1 cellular context compared by ENCODE assay signal in genomic region chr9:94950040-94950732, GRCh38.
TF ChIP-seq lines count a peak whose summit lies in the region.

No MANE protein-coding gene starts in this region.

TF ChIP-seq in GM23338, 12 proteins besides CTCF, POLR2A, EP300 and RAD21 (continued from another document):
- TF ChIP-seq ZNF462 (CRISPR knock-in tag; IDR thresholded peaks at IDR 0.05) (no peak), EZH2phosphoT487 (IDR thresholded peaks at IDR 0.05; ENCODE audit: unreplicated experiment) (no peak), NANOG (IDR thresholded peaks at IDR 0.05; ENCODE audit: borderline replicate concordance) (no peak), REST (IDR thresholded peaks at IDR 0.05; ENCODE audit: unreplicated experiment) (no peak), POLR2AphosphoS5 (IDR thresholded peaks at IDR 0.05; ENCODE audit: low read depth) (no peak), ETS1 (IDR thresholded peaks at IDR 0.05) (no peak)
